Comparison of ENCODE assay signal across 1 cellular context in genomic region chr12:103012884-103013283, GRCh38.
TF ChIP-seq lines count a peak whose summit lies in the region.

No MANE protein-coding gene starts in this region.

TF ChIP-seq in WTC11, 78 proteins besides CTCF, POLR2A, EP300 and RAD21 (continued from another document):
- TF ChIP-seq, protein P1, sequence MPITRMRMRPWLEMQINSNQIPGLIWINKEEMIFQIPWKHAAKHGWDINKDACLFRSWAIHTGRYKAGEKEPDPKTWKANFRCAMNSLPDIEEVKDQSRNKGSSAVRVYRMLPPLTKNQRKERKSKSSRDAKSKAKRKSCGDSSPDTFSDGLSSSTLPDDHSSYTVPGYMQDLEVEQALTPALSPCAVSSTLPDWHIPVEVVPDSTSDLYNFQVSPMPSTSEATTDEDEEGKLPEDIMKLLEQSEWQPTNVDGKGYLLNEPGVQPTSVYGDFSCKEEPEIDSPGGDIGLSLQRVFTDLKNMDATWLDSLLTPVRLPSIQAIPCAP (CRISPR knock-in tag; IDR thresholded peaks at IDR 0.05) = no peak
- TF ChIP-seq ZNF425 (CRISPR knock-in tag; conservative IDR thresholded peaks at IDR 0.05) (no peak), GRHL2 (CRISPR knock-in tag; IDR thresholded peaks at IDR 0.05; ENCODE audit: insufficient replicate concordance, severe bottlenecking) (no peak), CBFB (CRISPR knock-in tag; IDR thresholded peaks at IDR 0.05; ENCODE audit: low read depth) (no peak), ATF2 (CRISPR knock-in tag; IDR thresholded peaks at IDR 0.05; ENCODE audit: borderline replicate concordance, low read depth) (no peak), ZNF423 (CRISPR knock-in tag; IDR thresholded peaks at IDR 0.05) (no peak), FOXP1 (CRISPR knock-in tag; IDR thresholded peaks at IDR 0.05; ENCODE audit: borderline replicate concordance) (no peak), NFATC4 (CRISPR knock-in tag; IDR thresholded peaks at IDR 0.05) (no peak)
